ENCODE assay signal across 10 cellular contexts in the genomic region with DNA sequence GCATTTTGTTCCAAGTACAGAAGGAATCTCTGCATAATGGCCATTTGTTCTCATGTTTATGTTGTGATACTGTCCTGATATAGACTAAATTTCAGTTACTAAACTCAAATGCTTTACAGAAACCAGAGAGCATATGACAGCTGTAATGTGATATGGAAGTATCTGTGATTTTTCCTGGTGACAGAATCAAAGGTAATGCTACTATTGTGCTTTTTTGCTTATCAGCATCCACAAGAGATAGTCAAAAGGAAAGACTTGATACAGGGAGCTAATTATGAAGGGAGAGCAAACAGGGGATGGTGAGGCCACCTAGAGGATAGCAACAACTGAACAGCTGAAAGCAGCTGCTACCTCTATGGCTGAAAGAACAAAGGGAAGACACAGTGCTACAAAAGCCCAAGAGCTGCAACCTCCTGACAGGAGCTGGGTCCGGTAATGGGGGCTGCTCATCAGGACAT.
DNase-seq lines count a peak whose midpoint lies in the region; ATAC-seq, FAIRE-seq and TF ChIP-seq lines count a peak whose summit lies in the region.
"Had no signal": no experiment of that assay in that cellular context is flagged by ENCODE, and none has a peak within 500 bp of the region (broad histone marks: within the 10 kb centered on the region; RNA-seq: fewer than 3 reads in every experiment).

No MANE protein-coding gene starts in this region.

- H3K9me2 ChIP-seq in OCI-LY1 (ENCODE audit: low read depth, low read length) (no peaks in the 10 kb centered on the region), hepatocyte (replicated peaks; ENCODE audit: insufficient read depth) (no peaks in the 10 kb centered on the region)

- intact Hi-C loops in Right ventricle myocardium superior (cut with DNase I) = no loop called here

- H4K12ac ChIP-seq in trophoblast cell (ENCODE audit: low read depth, low read length) = no peak overlapping the region

- H2AFZ ChIP-seq in OCI-LY1 (ENCODE audit: low read length) (no peak overlapping the region), hepatocyte (peak overlapping the region; percentile 21), trophoblast cell (ENCODE audit: insufficient read depth, low read length, poor library complexity) (no peak overlapping the region)

- H3K4ac ChIP-seq in trophoblast cell (ENCODE audit: low read depth, low read length) = no peak overlapping the region

- no peaks in the 10 kb centered on the region for H3F3A ChIP-seq in OCI-LY1 (ENCODE audit: insufficient read depth, low read length)

- H3K27me3 ChIP-seq in OCI-LY1 (ENCODE audit: insufficient read depth, low read length) (no peaks in the 10 kb centered on the region), hepatocyte (no peaks in the 10 kb centered on the region), trophoblast cell (ENCODE audit: insufficient read depth, low read length) (no peaks in the 10 kb centered on the region)

- H2BK5ac ChIP-seq in trophoblast cell (ENCODE audit: low read depth, low read length, poor library complexity) = no peak overlapping the region

- peak in 1 of 2 experiments; percentile 25; a peak in 1 of 5 replicates for TF ChIP-seq RAD21 in A549 (conservative IDR thresholded peaks at IDR 0.05 in 1 of 2, IDR thresholded peaks at IDR 0.05 in 1 of 2)

- ATAC-seq in A549 (peak; percentile 78 to 88; a peak in 5 of 6 replicates), GM19351 (IDR thresholded peaks at IDR 0.05; ENCODE audit: unreplicated experiment) (peak; percentile 60), HG02884 (IDR thresholded peaks at IDR 0.05; ENCODE audit: unreplicated experiment) (no peak), Right ventricle myocardium superior (ENCODE audit: poor library complexity) (no peak)

- CTCF ChIA-PET in A549 (lab: Yijun Ruan, JAX) = interaction anchor here (0.6 kb wide), 1 partner anchor 869 kb away, joined by 3 read pairs; no protein-coding TSS in a partner anchor

- H3K18ac ChIP-seq in trophoblast cell (ENCODE audit: low read length) = no peak overlapping the region

- no peak overlapping the region for H2BK12ac ChIP-seq in trophoblast cell (ENCODE audit: low read length)

- H3K36me3 ChIP-seq in OCI-LY1 (ENCODE audit: insufficient read depth, low read length) (no peaks in the 10 kb centered on the region), hepatocyte (replicated peaks; ENCODE audit: insufficient read depth, low read depth) (no peaks in the 10 kb centered on the region), trophoblast cell (ENCODE audit: control insufficient read depth in 1 of 2, insufficient read depth in 2 of 2, low read length in 2 of 2) (no peaks in the 10 kb centered on the region)

- no peaks in the 10 kb centered on the region for H3K9me3 ChIP-seq in A549
- H3K9me3 ChIP-seq in OCI-LY1 (ENCODE audit: low read length) = no peaks in the 10 kb centered on the region
- H3K9me3 ChIP-seq in hepatocyte (ENCODE audit: low read depth) = no peaks in the 10 kb centered on the region
- no peaks in the 10 kb centered on the region for H3K9me3 ChIP-seq in trophoblast cell (ENCODE audit: insufficient read depth, low read depth, low read length)

- no peak overlapping the region for H3K14ac ChIP-seq in trophoblast cell (ENCODE audit: low read length)

- H2AK5ac ChIP-seq in trophoblast cell (ENCODE audit: low read length) = no peak overlapping the region

- peak in 1 of 2 experiments; percentile 20 for DNase-seq in A549 (ENCODE audit: low read depth in 1 of 2, low spot score in 1 of 2)
- peak; percentile 31 for DNase-seq in hepatocyte (ENCODE audit: low spot score)
- DNase-seq in trophoblast cell = no peak
- DNase-seq in germinal center (ENCODE audit: low spot score) = no peak
- DNase-seq in Right ventricle myocardium superior = no peak
- DNase-seq: activated T-cell treated with anti-CD3 and anti-CD28 coated beads, Interleukin-2, amount 50 U/mL, for 48 hours had no signal

- no peak overlapping the region for H2BK120ac ChIP-seq in trophoblast cell (ENCODE audit: insufficient read depth, low read length, poor library complexity)

- no peak overlapping the region for H3K23ac ChIP-seq in trophoblast cell (ENCODE audit: low read length)

- H4K20me1 ChIP-seq in OCI-LY1 (ENCODE audit: insufficient read depth, low read length) (no peaks in the 10 kb centered on the region), hepatocyte (ENCODE audit: insufficient read depth, poor library complexity, severe bottlenecking) (no peaks in the 10 kb centered on the region)

- TF ChIP-seq CTCF in A549 (IDR thresholded peaks at IDR 0.05) (no peak), OCI-LY1 (IDR thresholded peaks at IDR 0.05; ENCODE audit: low read length) (peak; percentile 28; the same call in 1 of the 2 replicates), hepatocyte (IDR thresholded peaks at IDR 0.05; ENCODE audit: poor library complexity) (peak; percentile 33)

- POLR2A ChIA-PET in A549 (lab: Yijun Ruan, JAX) = no interaction called here

- TF ChIP-seq EP300 in A549 (IDR thresholded peaks at IDR 0.05) = no peak

- FAIRE-seq in A549 (lab: Jason Lieb, UNC) = no peak
- FAIRE-seq: D721Med had no signal

- no peak overlapping the region for H4K91ac ChIP-seq in trophoblast cell (ENCODE audit: low read depth, low read length)

- 17% methylated on average over 1 of the region's 1 CpG for WGBS in A549 (ENCODE audit: missing lambda C conversion rate)
- WGBS in hepatocyte (ENCODE audit: low lambda C conversion rate, missing lambda C conversion rate) = 40% methylated on average over 1 of the region's 1 CpG
- no CpG with 5 or more reads among the region's 1 CpG for WGBS in trophoblast cell (ENCODE audit: extremely low coverage, insufficient coverage, insufficient read length)

- H3K4me3 ChIP-seq in A549 (no peak overlapping the region), OCI-LY1 (ENCODE audit: low read depth, low read length, poor library complexity, severe bottlenecking) (no peak overlapping the region), hepatocyte (no peak overlapping the region), trophoblast cell (ENCODE audit: low read depth, low read length) (no peak overlapping the region)

- no peak overlapping the region for H4K8ac ChIP-seq in trophoblast cell (ENCODE audit: low read depth, low read length)

- no peaks in the 10 kb centered on the region for H3K4me1 ChIP-seq in A549
- H3K4me1 ChIP-seq in OCI-LY1 (ENCODE audit: insufficient read depth, low read length, severe bottlenecking) = no peaks in the 10 kb centered on the region
- H3K4me1 ChIP-seq in hepatocyte (ENCODE audit: insufficient read depth) = peaks cover 5% of the 10 kb centered on the region
- peaks cover 3 to 6% of the 10 kb centered on the region in 2 experiments for H3K4me1 ChIP-seq in trophoblast cell (ENCODE audit: control insufficient read depth in 1 of 2, insufficient read depth in 2 of 2, low read length in 2 of 2)

- H3K79me1 ChIP-seq in trophoblast cell (ENCODE audit: low read length) = no peaks in the 10 kb centered on the region

- H3K9ac ChIP-seq in OCI-LY1 (ENCODE audit: low read length) (no peak overlapping the region), trophoblast cell (ENCODE audit: low read length) (no peak overlapping the region)

- no peak for TF ChIP-seq POLR2A in A549 (IDR thresholded peaks at IDR 0.05; ENCODE audit: low read length)

- H3K4me2 ChIP-seq in A549 = no peak overlapping the region
- no peak overlapping the region for H3K4me2 ChIP-seq in OCI-LY1 (ENCODE audit: low read length)
- no peak overlapping the region for H3K4me2 ChIP-seq in hepatocyte
- no peak overlapping the region for H3K4me2 ChIP-seq in trophoblast cell (ENCODE audit: low read length)

- H3K27ac ChIP-seq in A549 (no peak overlapping the region), OCI-LY1 (ENCODE audit: low read depth, low read length, poor library complexity, severe bottlenecking) (no peak overlapping the region), hepatocyte (no peak overlapping the region), trophoblast cell (ENCODE audit: low read depth, low read length) (no peak overlapping the region)

- H3K79me2 ChIP-seq in OCI-LY1 (ENCODE audit: insufficient read depth, low read length) (no peaks in the 10 kb centered on the region), hepatocyte (no peaks in the 10 kb centered on the region), trophoblast cell (ENCODE audit: control insufficient read depth, insufficient read depth, low read length, poor library complexity) (no peaks in the 10 kb centered on the region)

TF ChIP-seq in A549, 52 proteins besides CTCF, POLR2A, EP300 and RAD21:
- TF ChIP-seq CBX8 (IDR thresholded peaks at IDR 0.05) = no peak
- TF ChIP-seq EHMT2 (IDR thresholded peaks at IDR 0.05; ENCODE audit: low read depth) = no peak
- no peak for TF ChIP-seq FOSB (CRISPR knock-in tag; IDR thresholded peaks at IDR 0.05)
- TF ChIP-seq, protein P1, sequence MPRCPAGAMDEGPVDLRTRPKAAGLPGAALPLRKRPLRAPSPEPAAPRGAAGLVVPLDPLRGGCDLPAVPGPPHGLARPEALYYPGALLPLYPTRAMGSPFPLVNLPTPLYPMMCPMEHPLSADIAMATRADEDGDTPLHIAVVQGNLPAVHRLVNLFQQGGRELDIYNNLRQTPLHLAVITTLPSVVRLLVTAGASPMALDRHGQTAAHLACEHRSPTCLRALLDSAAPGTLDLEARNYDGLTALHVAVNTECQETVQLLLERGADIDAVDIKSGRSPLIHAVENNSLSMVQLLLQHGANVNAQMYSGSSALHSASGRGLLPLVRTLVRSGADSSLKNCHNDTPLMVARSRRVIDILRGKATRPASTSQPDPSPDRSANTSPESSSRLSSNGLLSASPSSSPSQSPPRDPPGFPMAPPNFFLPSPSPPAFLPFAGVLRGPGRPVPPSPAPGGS (IDR thresholded peaks at IDR 0.05) = no peak
- TF ChIP-seq, protein P2, sequence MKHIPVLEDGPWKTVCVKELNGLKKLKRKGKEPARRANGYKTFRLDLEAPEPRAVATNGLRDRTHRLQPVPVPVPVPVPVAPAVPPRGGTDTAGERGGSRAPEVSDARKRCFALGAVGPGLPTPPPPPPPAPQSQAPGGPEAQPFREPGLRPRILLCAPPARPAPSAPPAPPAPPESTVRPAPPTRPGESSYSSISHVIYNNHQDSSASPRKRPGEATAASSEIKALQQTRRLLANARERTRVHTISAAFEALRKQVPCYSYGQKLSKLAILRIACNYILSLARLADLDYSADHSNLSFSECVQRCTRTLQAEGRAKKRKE (CRISPR knock-in tag; IDR thresholded peaks at IDR 0.05; ENCODE audit: low read depth) = no peak
- no peak for TF ChIP-seq MAZ (IDR thresholded peaks at IDR 0.05; ENCODE audit: borderline replicate concordance, low read depth, low read length)
- no peak for TF ChIP-seq SMC3 (IDR thresholded peaks at IDR 0.05)
- no peak for TF ChIP-seq HDAC2 (IDR thresholded peaks at IDR 0.05)
TF ChIP-seq in A549: peak in this region for 0.

Comparison
In these comparisons a context has a peak if more than half of its experiments do, and no peak if none do; other contexts are left out.
1. ATAC-seq: peak in A549 (2 of 2) and GM19351 (single experiment); none in HG02884 (single experiment) and Right ventricle myocardium superior (single experiment).